ENCODE assay signal across 25 cellular contexts in the genomic region with DNA sequence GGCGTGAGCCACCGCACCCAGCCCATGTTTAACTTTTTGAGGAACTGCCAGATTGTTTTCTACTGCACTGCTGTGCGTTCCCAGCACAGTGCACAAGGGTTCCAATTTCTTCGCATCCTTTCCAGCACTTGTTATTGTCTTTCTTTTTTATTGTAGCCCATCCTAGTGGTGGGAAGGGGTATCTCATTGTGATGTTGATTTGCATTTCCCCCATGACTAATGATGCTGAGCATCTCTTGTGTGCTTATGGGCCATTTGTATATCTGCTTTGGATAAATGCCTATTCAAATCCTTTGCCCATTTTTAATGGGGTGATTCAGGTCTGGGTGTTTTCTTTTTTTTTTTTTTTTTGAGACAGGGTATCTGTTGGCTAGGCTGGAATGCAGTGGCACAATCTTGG. TPM values are rescaled to one million over a fixed set of nuclear protein-coding genes. Genes with fewer than 3 reads are reported as not detected.
DNase-seq lines count a peak whose midpoint lies in the region; ATAC-seq and TF ChIP-seq lines count a peak whose summit lies in the region.
"Had no signal": no experiment of that assay in that cellular context is flagged by ENCODE, and none has a peak within 500 bp of the region (broad histone marks: within the 10 kb centered on the region; RNA-seq: fewer than 3 reads in every experiment).

No MANE protein-coding gene starts in this region.

- POLR2A ChIA-PET in T-cell (lab: Charles Lee): no interaction called here

- H3K27me3 ChIP-seq in DND-41 (ENCODE audit: insufficient read depth, low read length, poor library complexity): peaks cover 6% of the 10 kb centered on the region
- H3K27me3 ChIP-seq in WERI-Rb-1 (ENCODE audit: insufficient read depth, low read depth, severe bottlenecking): no peaks in the 10 kb centered on the region
- H3K27me3 ChIP-seq: BLaER1 treated with 17β-estradiol and CSF1 and Interleukin-3, amounts not matched to agents 10 nM and 100 nM; right lobe of liver had no signal

- H3K27ac ChIP-seq in DND-41 (ENCODE audit: low read length) (no peak overlapping the region), WERI-Rb-1 (no peak overlapping the region; the same call in 1 of the 2 replicates)
- H3K27ac ChIP-seq: BLaER1 treated with 17β-estradiol and CSF1 and Interleukin-3, amounts not matched to agents 10 nM and 100 nM; gastrocnemius medialis; right lobe of liver; upper lobe of right lung had no signal

- no peaks in the 10 kb centered on the region for H3K4me1 ChIP-seq in DND-41 (ENCODE audit: insufficient read depth, low read length)
- H3K4me1 ChIP-seq: gastrocnemius medialis, right lobe of liver, upper lobe of right lung had no signal

- H3K9ac ChIP-seq in DND-41 (ENCODE audit: low read depth, low read length): no peak overlapping the region
- H3K9ac ChIP-seq: BLaER1 treated with 17β-estradiol and CSF1 and Interleukin-3, amounts not matched to agents 10 nM and 100 nM had no signal

- no peak overlapping the region for H2AFZ ChIP-seq in DND-41 (ENCODE audit: low read depth, low read length)

- H3K9me3 Mint-ChIP-seq in HFFc6: no peaks in the 10 kb centered on the region
- no peaks in the 10 kb centered on the region for H3K9me3 Mint-ChIP-seq in T-cell
- H3K9me3 Mint-ChIP-seq: activated CD4-positive, alpha-beta T cell treated with anti-CD3 and anti-CD28 coated beads, Interleukin-2, amount 10 ng/mL, durations not matched to agents 7 days and 5 days; activated naive CD8-positive, alpha-beta T cell treated with anti-CD3 and anti-CD28 coated beads, Interleukin-2, amount 50 U/mL, for 24 hours; activated T-cell treated with anti-CD3 and anti-CD28 coated beads, Interleukin-2, amount 50 U/mL, for 4 hours; stimulated activated effector memory CD8-positive, alpha-beta T cell treated with anti-CD3 and anti-CD28 coated beads, Interleukin-12 subunit alpha, Interleukin-12 subunit beta, amount 100 ng/mL, for 72 hours; WTC11 had no signal

- no peaks in the 10 kb centered on the region; the same call in none of the 2 replicates for H4K20me1 ChIP-seq in DND-41 (ENCODE audit: insufficient read depth, low read length)
- H4K20me1 ChIP-seq: BLaER1 treated with 17β-estradiol and CSF1 and Interleukin-3, amounts not matched to agents 10 nM and 100 nM had no signal

- ATAC-seq in DND-41 (ENCODE audit: insufficient read depth, low read depth) (no peak), HG03457 (IDR thresholded peaks at IDR 0.05; ENCODE audit: unreplicated experiment) (no peak), T-cell (replicated peaks in 1 of 4) (no peak)
- ATAC-seq: activated naive CD8-positive, alpha-beta T cell treated with anti-CD3 and anti-CD28 coated beads, Interleukin-2, amount 50 U/mL, for 24 hours; activated T-cell treated with anti-CD3 and anti-CD28 coated beads, Interleukin-2, amount 50 U/mL, for 4 hours; gastrocnemius medialis; K562; right lobe of liver; stimulated activated effector memory CD8-positive, alpha-beta T cell treated with anti-CD3 and anti-CD28 coated beads, Interleukin-12 subunit alpha, Interleukin-12 subunit beta, amount 100 ng/mL, for 72 hours; upper lobe of right lung; WTC11 had no signal

- no peaks in the 10 kb centered on the region for H3K79me2 ChIP-seq in DND-41 (ENCODE audit: insufficient read depth, low read length)

- no peak overlapping the region for H3K4me2 ChIP-seq in DND-41 (ENCODE audit: insufficient read depth, low read length)

- H3K4me1 Mint-ChIP-seq in HFFc6 (ENCODE audit: low read depth): peaks cover 28% of the 10 kb centered on the region
- H3K4me1 Mint-ChIP-seq in T-cell: no peaks in the 10 kb centered on the region
- H3K4me1 Mint-ChIP-seq: activated CD4-positive, alpha-beta T cell treated with anti-CD3 and anti-CD28 coated beads, Interleukin-2, amount 10 ng/mL, durations not matched to agents 7 days and 5 days; stimulated activated effector memory CD8-positive, alpha-beta T cell treated with anti-CD3 and anti-CD28 coated beads, Interleukin-12 subunit alpha, Interleukin-12 subunit beta, amount 100 ng/mL, for 72 hours had no signal

- H3K9me3 ChIP-seq in DND-41 (ENCODE audit: insufficient read depth, low read length, severe bottlenecking): no peaks in the 10 kb centered on the region
- no peaks in the 10 kb centered on the region for H3K9me3 ChIP-seq in WERI-Rb-1 (ENCODE audit: severe bottlenecking)
- H3K9me3 ChIP-seq: gastrocnemius medialis, right lobe of liver, upper lobe of right lung had no signal

- DNase-seq in DND-41 (no peak), HFFc6 (no peak), WERI-Rb-1 (no peak), fibroblast of villous mesenchyme (ENCODE audit: low read depth) (no peak), dermis blood vessel endothelial cell (no peak), T-cell (no peak), HPDE6-E6E7 (ENCODE audit: extremely low spot score) (no peak)
- DNase-seq: activated CD4-positive, alpha-beta T cell treated with anti-CD3 and anti-CD28 coated beads, Interleukin-2, amount 10 ng/mL, durations not matched to agents 7 days and 5 days; activated naive CD8-positive, alpha-beta T cell treated with anti-CD3 and anti-CD28 coated beads, Interleukin-2, amount 50 U/mL, for 24 hours; activated T-cell treated with anti-CD3 and anti-CD28 coated beads, Interleukin-2, amount 50 U/mL, for 4 hours; DMS53; gastrocnemius medialis; hippocampal formation; NCI-H1417; posterior cingulate gyrus; right lobe of liver; stimulated activated CD4-positive, alpha-beta T cell treated with anti-CD3 and anti-CD28 coated beads, Interleukin-12 subunit alpha, Interleukin-12 subunit beta, amount 100 ng/mL, for 4 hours; stimulated activated CD4-positive, alpha-beta T cell treated with anti-CD3 and anti-CD28 coated beads, Interleukin-4, amount 100 ng/mL, for 24 hours; T-helper 9 cell; upper lobe of right lung had no signal

- H3K27me3 Mint-ChIP-seq in HFFc6 (ENCODE audit: insufficient read depth) (peaks cover 26% of the 10 kb centered on the region), T-cell (peaks cover 16 to 25% of the 10 kb centered on the region in 2 donors)

- H3K36me3 ChIP-seq in DND-41 (ENCODE audit: insufficient read depth, low read length): no peaks in the 10 kb centered on the region
- no peaks in the 10 kb centered on the region for H3K36me3 ChIP-seq in WERI-Rb-1
- H3K36me3 ChIP-seq: BLaER1 treated with 17β-estradiol and CSF1 and Interleukin-3, amounts not matched to agents 10 nM and 100 nM; gastrocnemius medialis; right lobe of liver; upper lobe of right lung had no signal

- H3K36me3 Mint-ChIP-seq in HFFc6 (ENCODE audit: low read depth) (no peaks in the 10 kb centered on the region), T-cell (no peaks in the 10 kb centered on the region)
- H3K36me3 Mint-ChIP-seq: stimulated activated effector memory CD8-positive, alpha-beta T cell treated with anti-CD3 and anti-CD28 coated beads, Interleukin-12 subunit alpha, Interleukin-12 subunit beta, amount 100 ng/mL, for 72 hours; WTC11 had no signal

- CTCF ChIA-PET in T-cell (lab: Charles Lee): interaction anchor here in 1 of 2 donors (0.6 kb wide), 1 partner anchor 185 kb away, joined by 4 read pairs; no protein-coding TSS in a partner anchor

- TF ChIP-seq CTCF in DND-41 (IDR thresholded peaks at IDR 0.05; ENCODE audit: borderline replicate concordance, extremely low read depth, low read length, poor library complexity, severe bottlenecking): peak; percentile 14
- peak; percentile 55 for TF ChIP-seq CTCF in HFFc6 (IDR thresholded peaks at IDR 0.05)
- TF ChIP-seq CTCF in WERI-Rb-1 (IDR thresholded peaks at IDR 0.05; ENCODE audit: low read depth, low read length): peak; percentile 20; the same call in 1 of the 2 replicates
- peak; percentile 16 for TF ChIP-seq CTCF in fibroblast of villous mesenchyme (IDR thresholded peaks at IDR 0.05; ENCODE audit: insufficient read depth, low read depth, low read length)

- H3K27ac Mint-ChIP-seq in HFFc6 (no peak overlapping the region), T-cell (no peak overlapping the region)
- H3K27ac Mint-ChIP-seq: activated CD4-positive, alpha-beta T cell treated with anti-CD3 and anti-CD28 coated beads, Interleukin-2, amount 10 ng/mL, durations not matched to agents 7 days and 5 days; activated naive CD8-positive, alpha-beta T cell treated with anti-CD3 and anti-CD28 coated beads, Interleukin-2, amount 50 U/mL, for 24 hours; stimulated activated effector memory CD8-positive, alpha-beta T cell treated with anti-CD3 and anti-CD28 coated beads, Interleukin-12 subunit alpha, Interleukin-12 subunit beta, amount 100 ng/mL, for 72 hours; WTC11 had no signal

- H3K4me3 ChIP-seq in DND-41 (ENCODE audit: low read depth in 1 of 2, low read length in 2 of 2) (no peak overlapping the region), WERI-Rb-1 (ENCODE audit: low read depth, low read length) (no peak overlapping the region), fibroblast of villous mesenchyme (ENCODE audit: low read depth, low read length) (no peak overlapping the region)
- H3K4me3 ChIP-seq: BLaER1 treated with 17β-estradiol and CSF1 and Interleukin-3, amounts not matched to agents 10 nM and 100 nM; gastrocnemius medialis; K562; right lobe of liver; upper lobe of right lung had no signal

- no peak overlapping the region for H3K4me3 Mint-ChIP-seq in HFFc6
- no peak overlapping the region for H3K4me3 Mint-ChIP-seq in T-cell
- H3K4me3 Mint-ChIP-seq: activated CD4-positive, alpha-beta T cell treated with anti-CD3 and anti-CD28 coated beads, Interleukin-2, amount 10 ng/mL, durations not matched to agents 7 days and 5 days; activated naive CD8-positive, alpha-beta T cell treated with anti-CD3 and anti-CD28 coated beads, Interleukin-2, amount 50 U/mL, for 24 hours; activated T-cell treated with anti-CD3 and anti-CD28 coated beads, Interleukin-2, amount 50 U/mL, for 4 hours; stimulated activated effector memory CD8-positive, alpha-beta T cell treated with anti-CD3 and anti-CD28 coated beads, Interleukin-12 subunit alpha, Interleukin-12 subunit beta, amount 100 ng/mL, for 72 hours; WTC11 had no signal

RNA-seq across cellular contexts. Expression of a gene that starts 36.6 kb away (rescaled TPM):
- total RNA-seq in HFFc6 (2021; fragmentation: NEBNext Ultra II Directional; extraction: Animal tissue kit (Norgen Biotek cat#: 25700)): under 1 TPM in 3 of 6 experiments, not detected in 3; 0.05 to 0.21 (median 0.11) TPM
- total RNA-seq in fibroblast of villous mesenchyme: 0.43 and 2.6 TPM in 2 replicates
- total RNA-seq in dermis blood vessel endothelial cell: 0.51 and 3.0 TPM in 2 replicates
- total RNA-seq in T-cell: under 1 TPM in 3 of 5 donors, not detected in 2; 0.19 to 0.26 (median 0.20) TPM
- total RNA-seq: activated CD4-positive, alpha-beta T cell treated with anti-CD3 and anti-CD28 coated beads, Interleukin-2, amount 10 ng/mL, durations not matched to agents 7 days and 5 days had no signal
